Comparison of ENCODE assay signal across 14 cellular contexts in the genomic region with DNA sequence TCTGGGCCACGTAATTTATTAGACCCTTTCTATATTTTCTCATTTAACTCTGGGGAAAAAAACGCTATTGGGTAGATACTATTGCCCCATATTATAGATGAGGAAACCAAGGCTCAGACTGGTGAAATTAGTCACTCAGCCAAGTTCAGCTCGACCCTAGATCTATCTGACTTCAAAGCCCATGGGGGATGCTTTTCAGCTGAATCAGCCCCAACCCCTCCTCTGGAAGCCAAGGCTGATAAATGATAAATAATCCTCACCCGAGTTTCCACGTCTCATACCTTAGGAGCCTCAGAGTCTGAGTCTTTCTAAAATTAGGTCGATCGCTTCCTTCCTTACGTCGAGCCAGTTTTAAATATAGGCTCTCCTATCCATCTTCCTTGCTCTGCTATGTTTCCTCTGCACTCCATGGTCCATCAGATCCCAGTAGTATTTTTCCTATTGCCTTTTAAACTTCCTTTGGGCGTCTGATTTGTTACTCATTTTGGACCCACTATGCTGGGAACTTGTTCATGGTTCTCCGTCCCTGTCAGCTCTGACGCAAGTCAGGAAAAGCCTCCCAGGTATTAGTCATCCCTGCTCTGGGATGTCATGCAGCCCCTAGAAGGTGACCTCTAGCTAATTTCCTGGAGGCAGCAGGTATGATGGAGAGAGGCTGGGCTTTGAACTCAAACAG.
DNase-seq lines count a peak whose midpoint lies in the region; ATAC-seq, FAIRE-seq and TF ChIP-seq lines count a peak whose summit lies in the region.
"Had no signal": no experiment of that assay in that cellular context is flagged by ENCODE, and none has a peak within 500 bp of the region (broad histone marks: within the 10 kb centered on the region; RNA-seq: fewer than 3 reads in every experiment).

No MANE protein-coding gene starts in this region.

- H3K9me3 ChIP-seq in heart right ventricle: no peaks in the 10 kb centered on the region
- no peaks in the 10 kb centered on the region for H3K9me3 ChIP-seq in right cardiac atrium (ENCODE audit: control insufficient read depth, low read length)
- no peaks in the 10 kb centered on the region for H3K9me3 ChIP-seq in naive thymus-derived CD4-positive, alpha-beta T cell (ENCODE audit: control insufficient read depth in 2 of 3, low read length in 3 of 3)
- H3K9me3 ChIP-seq: upper lobe of left lung had no signal

- no peak overlapping the region for H3K4me3 Mint-ChIP-seq in naive thymus-derived CD4-positive, alpha-beta T cell
- H3K4me3 Mint-ChIP-seq: activated T-cell treated with anti-CD3 and anti-CD28 coated beads, Interleukin-2, amount 50 U/mL, for 24 hours; dendritic cell treated with granulocyte-macrophage colony-stimulating factor and Interleukin-4, amounts not matched to agents 40 ng/mL and 50 ng/mL, for 4 days had no signal

- DNase-seq in heart right ventricle (peak in 1 of 2 donors; percentile 46), Right ventricle myocardium superior (no peak), amniotic epithelial cell (ENCODE audit: low read depth) (peak; percentile 65), right cardiac atrium (no peak), stromal cell of bone marrow (ENCODE audit: low read depth) (peak; percentile 25), D721Med (ENCODE audit: insufficient read length, low spot score) (no peak)
- DNase-seq in naive thymus-derived CD4-positive, alpha-beta T cell: no peak
- DNase-seq: ACHN; activated T-cell treated with anti-CD3 and anti-CD28 coated beads, Interleukin-2, amount 50 U/mL, for 24 hours; MM.1S; NCI-H2171; upper lobe of left lung had no signal

- POLR2A ChIA-PET in naive thymus-derived CD4-positive, alpha-beta T cell (lab: Charles Lee): no interaction called here

- H3K27me3 ChIP-seq in heart right ventricle (no peaks in the 10 kb centered on the region), right cardiac atrium (ENCODE audit: control insufficient read depth, insufficient read depth) (no peaks in the 10 kb centered on the region)
- H3K27me3 ChIP-seq in naive thymus-derived CD4-positive, alpha-beta T cell (ENCODE audit: control insufficient read depth in 2 of 2, insufficient read depth in 2 of 2, low read length in 2 of 2): no peaks in the 10 kb centered on the region
- H3K27me3 ChIP-seq: upper lobe of left lung had no signal

- peaks cover 0 to 15% (median 0%) of the 10 kb centered on the region in 5 donors for H3K27me3 Mint-ChIP-seq in naive thymus-derived CD4-positive, alpha-beta T cell

- CTCF ChIA-PET in naive thymus-derived CD4-positive, alpha-beta T cell (lab: Charles Lee): no interaction called here

- ATAC-seq in heart right ventricle (peak in 6 of 8 donors; percentile 38 to 85 (median 72)), Right ventricle myocardium superior (ENCODE audit: poor library complexity) (no peak), right cardiac atrium (peak; percentile 39 to 86), GM21390 (IDR thresholded peaks at IDR 0.05; ENCODE audit: unreplicated experiment) (no peak)
- ATAC-seq in naive thymus-derived CD4-positive, alpha-beta T cell: no peak

- H3K27ac Mint-ChIP-seq in naive thymus-derived CD4-positive, alpha-beta T cell: no peak overlapping the region
- H3K27ac Mint-ChIP-seq: activated T-cell treated with anti-CD3 and anti-CD28 coated beads, Interleukin-2, amount 50 U/mL, for 24 hours; dendritic cell treated with granulocyte-macrophage colony-stimulating factor and Interleukin-4, amounts not matched to agents 40 ng/mL and 50 ng/mL, for 4 days had no signal

- no peak for TF ChIP-seq CTCF in heart right ventricle (IDR thresholded peaks at IDR 0.05)
- TF ChIP-seq CTCF in D721Med (IDR thresholded peaks at IDR 0.05; ENCODE audit: insufficient read depth, missing control alignments): no peak

- H3K9me3 Mint-ChIP-seq in naive thymus-derived CD4-positive, alpha-beta T cell: peaks cover 0 to 3% (median 0%) of the 10 kb centered on the region in 11 donors
- H3K9me3 Mint-ChIP-seq: activated T-cell treated with anti-CD3 and anti-CD28 coated beads, Interleukin-2, amount 50 U/mL, for 24 hours; dendritic cell treated with granulocyte-macrophage colony-stimulating factor and Interleukin-4, amounts not matched to agents 40 ng/mL and 50 ng/mL, for 4 days had no signal

- no peak overlapping the region for H3K4me3 ChIP-seq in heart right ventricle
- H3K4me3 ChIP-seq in right cardiac atrium (ENCODE audit: low read length): no peak overlapping the region
- no peak overlapping the region for H3K4me3 ChIP-seq in naive thymus-derived CD4-positive, alpha-beta T cell (ENCODE audit: low read length)
- H3K4me3 ChIP-seq: upper lobe of left lung had no signal

- H3K36me3 ChIP-seq in heart right ventricle: no peaks in the 10 kb centered on the region
- no peaks in the 10 kb centered on the region for H3K36me3 ChIP-seq in naive thymus-derived CD4-positive, alpha-beta T cell (ENCODE audit: control insufficient read depth in 2 of 3, insufficient read depth in 3 of 3, low read length in 3 of 3)
- H3K36me3 ChIP-seq: upper lobe of left lung had no signal

- peaks cover 5 to 43% (median 21%) of the 10 kb centered on the region in 9 donors for H3K4me1 ChIP-seq in heart right ventricle
- H3K4me1 ChIP-seq in right cardiac atrium (ENCODE audit: control insufficient read depth, insufficient read depth, low read length): peaks cover 12% of the 10 kb centered on the region
- no peaks in the 10 kb centered on the region for H3K4me1 ChIP-seq in naive thymus-derived CD4-positive, alpha-beta T cell (ENCODE audit: control insufficient read depth in 2 of 2, insufficient read depth in 2 of 2, low read length in 2 of 2)

- WGBS in heart right ventricle, 2 donors: 44 to 47% methylated on average over 12 of the region's 12 CpGs
- 50% methylated on average over 12 of the region's 12 CpGs for WGBS in right cardiac atrium

- H3K27ac ChIP-seq in heart right ventricle: peak overlapping the region in 6 of 10 donors; percentile 5 to 45 (median 28)
- no peak overlapping the region for H3K27ac ChIP-seq in right cardiac atrium (ENCODE audit: low read length)
- H3K27ac ChIP-seq in naive thymus-derived CD4-positive, alpha-beta T cell (ENCODE audit: low read depth, low read length): no peak overlapping the region
- H3K27ac ChIP-seq: upper lobe of left lung had no signal

- H3K4me1 Mint-ChIP-seq in naive thymus-derived CD4-positive, alpha-beta T cell: no peaks in the 10 kb centered on the region

- FAIRE-seq in D721Med (lab: Jason Lieb, UNC): no peak

- H3K36me3 Mint-ChIP-seq in naive thymus-derived CD4-positive, alpha-beta T cell: no peaks in the 10 kb centered on the region

- intact Hi-C loops in heart right ventricle (cut with DNase I): loop anchor here in 1 of 10 donors (5.0 kb wide), 1 partner anchor 44 kb away; no protein-coding TSS in a partner anchor
- intact Hi-C loops in Right ventricle myocardium superior (cut with DNase I): no loop called here
- intact Hi-C loops in right cardiac atrium (cut with DNase I): no loop called here
- intact Hi-C loops in naive thymus-derived CD4-positive, alpha-beta T cell (cut with micrococcal nuclease): no loop called here

Comparison
In these comparisons a context has a peak if more than half of its experiments do, and no peak if none do; other contexts are left out.
1. ATAC-seq: peak in heart right ventricle (6 of 8) and right cardiac atrium (2 of 2); none in Right ventricle myocardium superior (single experiment), GM21390 (single experiment) and naive thymus-derived CD4-positive, alpha-beta T cell (single experiment).
2. H3K27ac ChIP-seq: peak in heart right ventricle (6 of 10); none in right cardiac atrium (single experiment) and naive thymus-derived CD4-positive, alpha-beta T cell (single experiment).
3. DNase-seq: peak in amniotic epithelial cell (single experiment) and stromal cell of bone marrow (single experiment); none in Right ventricle myocardium superior (single experiment), right cardiac atrium (0 of 3), naive thymus-derived CD4-positive, alpha-beta T cell (0 of 9) and D721Med (single experiment).